Comparison of ENCODE assay signal across 16 cellular contexts in genomic region chr22:29816128-29816527, GRCh38. TPM values are rescaled to one million over a fixed set of nuclear protein-coding genes. Genes with fewer than 3 reads are reported as not detected.
A peak's percentile ranks its signal among the peaks of the same experiment; 100 is the strongest.
DNase-seq lines count a peak whose midpoint lies in the region; ATAC-seq and TF ChIP-seq lines count a peak whose summit lies in the region.
"Had no signal": no experiment of that assay in that cellular context is flagged by ENCODE, and none has a peak within 500 bp of the region (broad histone marks: within the 10 kb centered on the region; RNA-seq: fewer than 3 reads in every experiment).

No MANE protein-coding gene starts in this region.

- no peak for TF ChIP-seq POLR2A in vagina (IDR thresholded peaks at IDR 0.05)

- H3K9me3 Mint-ChIP-seq in activated CD8-positive, alpha-beta T cell treated with anti-CD3 and anti-CD28 coated beads, Interleukin-2, amount 10 ng/mL, durations not matched to agents 7 days and 5 days (ENCODE audit: insufficient read depth) = no peaks in the 10 kb centered on the region
- no peaks in the 10 kb centered on the region for H3K9me3 Mint-ChIP-seq in activated CD8-positive, alpha-beta T cell treated with anti-CD3 and anti-CD28 coated beads for 36 hours
- H3K9me3 Mint-ChIP-seq: nephron had no signal

- H3K27ac ChIP-seq in left lung (no peak overlapping the region), vagina (peak overlapping the region; percentile 42), OCI-LY7 (ENCODE audit: low read depth, low read length, poor library complexity, severe bottlenecking) (no peak overlapping the region)
- H3K27ac ChIP-seq: uterus, VCaP had no signal

- no peak overlapping the region for H3K4me3 Mint-ChIP-seq in activated CD8-positive, alpha-beta T cell treated with anti-CD3 and anti-CD28 coated beads, Interleukin-2, amount 10 ng/mL, durations not matched to agents 7 days and 5 days
- no peak overlapping the region for H3K4me3 Mint-ChIP-seq in activated CD8-positive, alpha-beta T cell treated with anti-CD3 and anti-CD28 coated beads for 36 hours
- H3K4me3 Mint-ChIP-seq: activated naive CD8-positive, alpha-beta T cell; nephron had no signal

- H3K4me1 Mint-ChIP-seq in activated CD8-positive, alpha-beta T cell treated with anti-CD3 and anti-CD28 coated beads, Interleukin-2, amount 10 ng/mL, durations not matched to agents 7 days and 5 days (ENCODE audit: low read depth) = peaks cover 2% of the 10 kb centered on the region
- peaks cover 2% of the 10 kb centered on the region for H3K4me1 Mint-ChIP-seq in activated CD8-positive, alpha-beta T cell treated with anti-CD3 and anti-CD28 coated beads for 36 hours (ENCODE audit: low read depth)
- H3K4me1 Mint-ChIP-seq: nephron had no signal

- H3K36me3 ChIP-seq in left lung (peaks cover 0 to 98% of the 10 kb centered on the region in 2 donors), vagina (peaks cover 0 to 60% of the 10 kb centered on the region in 2 donors), OCI-LY7 (ENCODE audit: insufficient read depth, low read length) (peaks cover 83% of the 10 kb centered on the region)
- H3K36me3 ChIP-seq: uterus had no signal

- no peak for DNase-seq in activated CD8-positive, alpha-beta T cell treated with anti-CD3 and anti-CD28 coated beads, Interleukin-2, amount 10 ng/mL, durations not matched to agents 7 days and 5 days
- DNase-seq in activated CD8-positive, alpha-beta T cell treated with anti-CD3 and anti-CD28 coated beads for 36 hours = no peak
- DNase-seq in left lung (no peak), vagina (ENCODE audit: extremely low spot score in 2 of 2) (no peak), GM10266 (ENCODE audit: extremely low spot score) (no peak), OCI-LY7 (ENCODE audit: low spot score) (no peak), GM20000 (ENCODE audit: low spot score) (no peak)
- DNase-seq: activated CD8-positive, alpha-beta memory T cell treated with anti-CD3 and anti-CD28 coated beads, Interleukin-2, amount 50 U/mL, for 48 hours; retina; SK-N-SH; stimulated activated CD4-positive, alpha-beta T cell treated with anti-CD3 and anti-CD28 coated beads, Interleukin-4, amount 100 ng/mL, for 4 hours had no signal

- H3K27me3 ChIP-seq in left lung (no peaks in the 10 kb centered on the region), vagina (no peaks in the 10 kb centered on the region)
- H3K27me3 ChIP-seq: uterus had no signal

- H3K4me2 ChIP-seq in OCI-LY7 (ENCODE audit: low read length) = no peak overlapping the region
- H3K4me2 ChIP-seq: SK-N-SH had no signal

- TF ChIP-seq CTCF in activated CD8-positive, alpha-beta T cell treated with anti-CD3 and anti-CD28 coated beads for 36 hours (IDR thresholded peaks at IDR 0.05) = no peak
- no peak for TF ChIP-seq CTCF in left lung (IDR thresholded peaks at IDR 0.05)
- no peak for TF ChIP-seq CTCF in vagina (IDR thresholded peaks at IDR 0.05)
- no peak for TF ChIP-seq CTCF in GM10266 (IDR thresholded peaks at IDR 0.05; ENCODE audit: control insufficient read depth, insufficient read depth, low read depth, missing control alignments)
- no peak for TF ChIP-seq CTCF in OCI-LY7 (conservative IDR thresholded peaks at IDR 0.05; ENCODE audit: low read length)
- no peak for TF ChIP-seq CTCF in GM20000 (IDR thresholded peaks at IDR 0.05; ENCODE audit: extremely low read depth, missing control alignments)

- no peak for ATAC-seq in activated CD8-positive, alpha-beta T cell treated with anti-CD3 and anti-CD28 coated beads, Interleukin-2, amount 10 ng/mL, durations not matched to agents 7 days and 5 days
- ATAC-seq in activated CD8-positive, alpha-beta T cell treated with anti-CD3 and anti-CD28 coated beads for 36 hours = no peak
- ATAC-seq in esophagus mucosa = peak; percentile 65
- peak; percentile 7 for ATAC-seq in left lung

- H3K27me3 Mint-ChIP-seq in activated CD8-positive, alpha-beta T cell treated with anti-CD3 and anti-CD28 coated beads, Interleukin-2, amount 10 ng/mL, durations not matched to agents 7 days and 5 days (ENCODE audit: low read depth) = no peaks in the 10 kb centered on the region
- H3K27me3 Mint-ChIP-seq in activated CD8-positive, alpha-beta T cell treated with anti-CD3 and anti-CD28 coated beads for 36 hours = no peaks in the 10 kb centered on the region
- H3K27me3 Mint-ChIP-seq: activated naive CD8-positive, alpha-beta T cell had no signal

- no peaks in the 10 kb centered on the region for H3K9me2 ChIP-seq in OCI-LY7 (ENCODE audit: insufficient read depth, low read length)
- H3K9me2 ChIP-seq: SK-N-SH had no signal

- no peaks in the 10 kb centered on the region for H3K79me2 ChIP-seq in OCI-LY7 (ENCODE audit: insufficient read depth, low read depth, low read length)

- POLR2A ChIA-PET in activated CD8-positive, alpha-beta T cell treated with anti-CD3 and anti-CD28 coated beads, Interleukin-2, amount 10 ng/mL, durations not matched to agents 7 days and 5 days (lab: Charles Lee) = no interaction called here
- POLR2A ChIA-PET in activated CD8-positive, alpha-beta T cell treated with anti-CD3 and anti-CD28 coated beads for 36 hours (lab: Charles Lee) = interaction anchor here (0.6 to 1.0 kb wide), 3 partner anchors 153 to 272 kb away, joined by 3 to 4 read pairs (median 4); no protein-coding TSS in a partner anchor
- POLR2A ChIA-PET in OCI-LY7 (lab: Charles Lee) = interaction anchor here (0.6 kb wide), 1 partner anchor 11 kb away, joined by 5 read pairs; no protein-coding TSS in a partner anchor

- BruUV-seq in OCI-LY7 (replicated peaks; lab: Mats Ljungman, UMichigan) = no TSS peak

- no peak overlapping the region for H2AFZ ChIP-seq in OCI-LY7 (ENCODE audit: low read length)

- peaks cover 66% of the 10 kb centered on the region for H3K36me3 Mint-ChIP-seq in activated CD8-positive, alpha-beta T cell treated with anti-CD3 and anti-CD28 coated beads, Interleukin-2, amount 10 ng/mL, durations not matched to agents 7 days and 5 days (ENCODE audit: low read depth)
- H3K36me3 Mint-ChIP-seq in activated CD8-positive, alpha-beta T cell treated with anti-CD3 and anti-CD28 coated beads for 36 hours (ENCODE audit: low read depth) = peaks cover 45% of the 10 kb centered on the region

- peak overlapping the region; percentile 3 for H3K27ac Mint-ChIP-seq in activated CD8-positive, alpha-beta T cell treated with anti-CD3 and anti-CD28 coated beads, Interleukin-2, amount 10 ng/mL, durations not matched to agents 7 days and 5 days
- H3K27ac Mint-ChIP-seq in activated CD8-positive, alpha-beta T cell treated with anti-CD3 and anti-CD28 coated beads for 36 hours = no peak overlapping the region
- H3K27ac Mint-ChIP-seq: activated naive CD8-positive, alpha-beta T cell; nephron had no signal

- H3K4me1 ChIP-seq in left lung (peaks cover 10 to 11% of the 10 kb centered on the region in 2 donors), vagina (peaks cover 25% of the 10 kb centered on the region), OCI-LY7 (ENCODE audit: insufficient read depth, low read length, poor library complexity, severe bottlenecking) (no peaks in the 10 kb centered on the region)
- H3K4me1 ChIP-seq: uterus had no signal

- intact Hi-C loops in activated CD8-positive, alpha-beta T cell treated with anti-CD3 and anti-CD28 coated beads for 36 hours (cut with micrococcal nuclease) = loop anchor here (10.0 kb wide), 1 partner anchor 199 kb away; no protein-coding TSS in a partner anchor
- intact Hi-C loops in left lung (cut with DNase I) = no loop called here
- intact Hi-C loops in vagina (cut with DNase I) = no loop called here
- intact Hi-C loops in OCI-LY7 (cut with micrococcal nuclease; ENCODE audit: unreplicated experiment) = no loop called here

- no peaks in the 10 kb centered on the region for H4K20me1 ChIP-seq in OCI-LY7 (ENCODE audit: insufficient read depth, low read length)

- CTCF ChIA-PET in activated CD8-positive, alpha-beta T cell treated with anti-CD3 and anti-CD28 coated beads, Interleukin-2, amount 10 ng/mL, durations not matched to agents 7 days and 5 days (lab: Charles Lee) = interaction anchor here (1.6 kb wide), 1 partner anchor 189 kb away, joined by 5 read pairs; no protein-coding TSS in a partner anchor
- CTCF ChIA-PET in activated CD8-positive, alpha-beta T cell treated with anti-CD3 and anti-CD28 coated beads for 36 hours (lab: Charles Lee) = interaction anchor here (0.6 kb wide), 1 partner anchor 189 kb away, joined by 3 read pairs; no protein-coding TSS in a partner anchor
- CTCF ChIA-PET in OCI-LY7 (lab: Charles Lee; ENCODE audit: unreplicated experiment) = no interaction called here

- H3K9me3 ChIP-seq in left lung (no peaks in the 10 kb centered on the region), vagina (no peaks in the 10 kb centered on the region), OCI-LY7 (ENCODE audit: low read length) (no peaks in the 10 kb centered on the region)
- H3K9me3 ChIP-seq: SK-N-SH, uterus had no signal

- H3K4me3 ChIP-seq in left lung (no peak overlapping the region), vagina (no peak overlapping the region), OCI-LY7 (ENCODE audit: low read depth, low read length, poor library complexity, severe bottlenecking) (no peak overlapping the region)
- H3K4me3 ChIP-seq: uterus had no signal

RNA-seq across cellular contexts. Expression of gene ASCC2, which starts 21.9 kb away (rescaled TPM):
- 10 to 100 TPM; 86.5 to 91.4 TPM for total RNA-seq in activated CD8-positive, alpha-beta T cell treated with anti-CD3 and anti-CD28 coated beads, Interleukin-2, amount 10 ng/mL, durations not matched to agents 7 days and 5 days
- 10 to 100 TPM; 55.3 to 58.5 TPM for total RNA-seq in activated CD8-positive, alpha-beta T cell treated with anti-CD3 and anti-CD28 coated beads for 36 hours
- total RNA-seq in esophagus mucosa (58.6 TPM), left lung (10 to 100 TPM; 55.7 to 57.4 TPM), vagina (62.6 TPM), OCI-LY7 (2022) (68.8 and 75.0 TPM in 2 replicates)
- 40.2 and 44.1 TPM in 2 replicates for total RNA-seq in OCI-LY7 (2014; rRNA removed; shearing (Covaris generic))

RNA-seq across cellular contexts. Expression of gene UQCR10, which starts 49.0 kb away (rescaled TPM):
- 100 to 1,000 TPM; 102 to 103 TPM for total RNA-seq in activated CD8-positive, alpha-beta T cell treated with anti-CD3 and anti-CD28 coated beads, Interleukin-2, amount 10 ng/mL, durations not matched to agents 7 days and 5 days
- total RNA-seq in activated CD8-positive, alpha-beta T cell treated with anti-CD3 and anti-CD28 coated beads for 36 hours = 100 to 1,000 TPM in 1 of 2 experiments, 10 to 100 TPM in 1; 92.4 to 105 TPM
- 96.0 TPM for total RNA-seq in esophagus mucosa
- total RNA-seq in left lung = 100 to 1,000 TPM in 1 of 2 donors, 10 to 100 TPM in 1; 77.4 to 154 TPM
- 65.8 TPM for total RNA-seq in vagina
- total RNA-seq in OCI-LY7 (2014; rRNA removed; shearing (Covaris generic)) = 85.9 and 108 TPM in 2 replicates
- 104 and 111 TPM in 2 replicates for total RNA-seq in OCI-LY7 (2022)

RNA-seq across cellular contexts. Expression of gene ZMAT5, which starts 49.3 kb away (rescaled TPM):
- total RNA-seq in activated CD8-positive, alpha-beta T cell treated with anti-CD3 and anti-CD28 coated beads, Interleukin-2, amount 10 ng/mL, durations not matched to agents 7 days and 5 days = 10 to 100 TPM; 19.0 to 21.8 TPM
- 10 to 100 TPM; 18.5 to 18.7 TPM for total RNA-seq in activated CD8-positive, alpha-beta T cell treated with anti-CD3 and anti-CD28 coated beads for 36 hours
- total RNA-seq in esophagus mucosa (21.1 TPM), left lung (10 to 100 TPM; 20.4 to 22.6 TPM), vagina (22.6 TPM), OCI-LY7 (2022) (20.4 and 21.2 TPM in 2 replicates)
- total RNA-seq in OCI-LY7 (2014; rRNA removed; shearing (Covaris generic)) = 19.1 and 22.1 TPM in 2 replicates

Comparison
In these comparisons a context has a peak if more than half of its experiments do, and no peak if none do; other contexts are left out.
1. ATAC-seq: peak in esophagus mucosa (single experiment) and left lung (single experiment); none in activated CD8-positive, alpha-beta T cell treated with anti-CD3 and anti-CD28 coated beads, Interleukin-2, amount 10 ng/mL, durations not matched to agents 7 days and 5 days (single experiment) and activated CD8-positive, alpha-beta T cell treated with anti-CD3 and anti-CD28 coated beads for 36 hours (single experiment).